ENCODE assay signal across 16 cellular contexts in the genomic region with DNA sequence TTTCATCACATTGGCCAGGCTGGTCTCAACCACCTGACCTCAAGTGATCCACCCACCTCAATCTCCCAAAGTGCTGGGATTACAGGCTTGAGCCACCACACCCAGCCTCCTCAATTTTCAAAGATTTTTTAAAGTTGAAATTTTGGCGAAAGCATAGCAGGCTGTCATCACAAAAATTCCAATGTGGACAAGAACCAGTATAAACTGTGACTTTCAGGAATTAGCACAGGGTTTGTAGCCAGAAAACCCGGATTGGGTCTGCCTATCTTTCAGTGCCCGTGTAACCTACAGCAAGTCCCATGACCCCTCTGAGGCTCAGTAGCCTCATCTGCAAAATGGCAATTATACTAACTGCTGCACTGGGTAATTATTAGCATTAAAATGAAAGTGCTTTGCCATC.
DNase-seq lines count a peak whose midpoint lies in the region; ATAC-seq and TF ChIP-seq lines count a peak whose summit lies in the region.
"Had no signal": no experiment of that assay in that cellular context is flagged by ENCODE, and none has a peak within 500 bp of the region (broad histone marks: within the 10 kb centered on the region; RNA-seq: fewer than 3 reads in every experiment).

No MANE protein-coding gene starts in this region.

- no peaks in the 10 kb centered on the region for H3K27me3 ChIP-seq in MG63
- no peaks in the 10 kb centered on the region for H3K27me3 ChIP-seq in stomach
- no peaks in the 10 kb centered on the region for H3K27me3 ChIP-seq in mammary epithelial cell (ENCODE audit: insufficient read depth, low read length)
- H3K27me3 ChIP-seq: left lung had no signal

- H3K4me1 ChIP-seq in stomach (peaks cover 19 to 74% (median 45%) of the 10 kb centered on the region in 4 donors), mammary epithelial cell (ENCODE audit: insufficient read depth, low read length) (peaks cover 8% of the 10 kb centered on the region)

- H3K9me3 Mint-ChIP-seq in activated naive CD4-positive, alpha-beta T cell treated with anti-CD3 and anti-CD28 coated beads, Interleukin-2, amount 50 U/mL, for 24 hours = peaks cover 5% of the 10 kb centered on the region
- no peaks in the 10 kb centered on the region for H3K9me3 Mint-ChIP-seq in chondrocyte (ENCODE audit: low read depth)
- H3K9me3 Mint-ChIP-seq: activated CD4-positive, alpha-beta T cell treated with anti-CD3 and anti-CD28 coated beads, Interleukin-2, amount 10 ng/mL, durations not matched to agents 24 days and 14 days had no signal

- BruUV-seq in mammary epithelial cell (replicated peaks; lab: Mats Ljungman, UMichigan) = no TSS peak

- H3K4me2 ChIP-seq in mammary epithelial cell (ENCODE audit: insufficient read depth, low read depth, low read length) = no peak overlapping the region

- dilution Hi-C loops in mammary epithelial cell (cut with HindIII; ENCODE audit: low sequenced_read_pairs) = no loop called here

- H3K36me3 ChIP-seq in MG63 = peaks cover 10% of the 10 kb centered on the region
- H3K36me3 ChIP-seq in stomach = no peaks in the 10 kb centered on the region
- H3K36me3 ChIP-seq in mammary epithelial cell (ENCODE audit: insufficient read depth, low read length) = no peaks in the 10 kb centered on the region

- in situ Hi-C loops in mammary epithelial cell (cut with MboI; ENCODE audit: low sequenced_read_pairs in 2 of 2) = no loop called here

- H3K36me3 Mint-ChIP-seq in activated naive CD4-positive, alpha-beta T cell treated with anti-CD3 and anti-CD28 coated beads, Interleukin-2, amount 50 U/mL, for 24 hours = peaks cover 12% of the 10 kb centered on the region
- no peaks in the 10 kb centered on the region for H3K36me3 Mint-ChIP-seq in chondrocyte (ENCODE audit: low read depth)

- TF ChIP-seq POLR2A in stomach (IDR thresholded peaks at IDR 0.05) = no peak

- no peaks in the 10 kb centered on the region for H4K20me1 ChIP-seq in mammary epithelial cell (ENCODE audit: insufficient read depth, low read length)

- no peak for TF ChIP-seq EP300 in stomach (IDR thresholded peaks at IDR 0.05)

- intact Hi-C loops in sciatic nerve (cut with DNase I) = loop anchor here (1.0 kb wide), 1 partner anchor 18 kb away; no protein-coding TSS in a partner anchor
- intact Hi-C loops in stomach (cut with DNase I; ENCODE audit: low total_unique reads) = no loop called here
- intact Hi-C loops in mammary epithelial cell (cut with micrococcal nuclease) = no loop called here

- H3K27ac ChIP-seq in stomach (peak overlapping the region in 1 of 5 donors; percentile 0), mammary epithelial cell (ENCODE audit: insufficient read depth, low read depth, low read length) (no peak overlapping the region)

- H3K27ac Mint-ChIP-seq in activated naive CD4-positive, alpha-beta T cell treated with anti-CD3 and anti-CD28 coated beads, Interleukin-2, amount 50 U/mL, for 24 hours = peak overlapping the region; percentile 92
- peak overlapping the region; percentile 12 for H3K27ac Mint-ChIP-seq in chondrocyte (ENCODE audit: unreplicated experiment)

- H3K4me1 Mint-ChIP-seq in activated naive CD4-positive, alpha-beta T cell treated with anti-CD3 and anti-CD28 coated beads, Interleukin-2, amount 50 U/mL, for 24 hours = peaks cover 88% of the 10 kb centered on the region
- peaks cover 60% of the 10 kb centered on the region for H3K4me1 Mint-ChIP-seq in chondrocyte (ENCODE audit: low read depth)

- H3K4me3 ChIP-seq in MG63 (no peak overlapping the region), stomach (no peak overlapping the region), mammary epithelial cell (replicated peaks in 1 of 3; ENCODE audit: insufficient read depth in 1 of 3, low read depth in 2 of 3, low read length in 3 of 3) (no peak overlapping the region)
- H3K4me3 ChIP-seq: left lung had no signal

- ATAC-seq in sciatic nerve = peak; percentile 8
- ATAC-seq: left lung had no signal

- H3K9ac ChIP-seq in mammary epithelial cell (ENCODE audit: insufficient read depth, low read length) = no peak overlapping the region

- 70 to 86% (median 78%) methylated on average over 3 of the region's 3 CpGs for WGBS in stomach, 5 donors
- WGBS in mammary epithelial cell (ENCODE audit: low coverage, missing lambda C conversion rate) = 71% methylated on average over 3 of the region's 3 CpGs

- H2AFZ ChIP-seq in mammary epithelial cell (ENCODE audit: low read depth, low read length) = no peak overlapping the region

- TF ChIP-seq CTCF in chondrocyte (IDR thresholded peaks at IDR 0.05) (no peak), stomach (IDR thresholded peaks at IDR 0.05) (no peak), mammary epithelial cell (conservative IDR thresholded peaks at IDR 0.05 in 1 of 2, IDR thresholded peaks at IDR 0.05 in 1 of 2; ENCODE audit: extremely low read depth in 1 of 2, insufficient read depth in 1 of 2, low read depth in 1 of 2, low read length in 2 of 2) (no peak)

- CTCF ChIA-PET in mammary epithelial cell (lab: Charles Lee; ENCODE audit: low non-redundant PET) = no interaction called here

- H3K79me2 ChIP-seq in mammary epithelial cell (ENCODE audit: insufficient read depth, low read length) = peaks cover 62% of the 10 kb centered on the region

- no peak for DNase-seq in activated naive CD4-positive, alpha-beta T cell (lab: John Stamatoyannopoulos, UW)
- DNase-seq in MG63 = peak; percentile 14
- no peak for DNase-seq in chondrocyte (ENCODE audit: low spot score)
- no peak for DNase-seq in sciatic nerve (ENCODE audit: low spot score)
- no peak for DNase-seq in stomach
- DNase-seq in NCI-H1930 (lab: John Stamatoyannopoulos, UW) = no peak
- no peak for DNase-seq in mammary epithelial cell
- DNase-seq: C1 segment of cervical spinal cord, head of caudate nucleus, left lung, NCI-H1417, NCI-H526 treated with DMSO at 0.1 percent for 48 hours, nucleus accumbens, SHP77 treated with DMSO at 0.1 percent for 48 hours had no signal

- no peaks in the 10 kb centered on the region for H3K27me3 Mint-ChIP-seq in activated naive CD4-positive, alpha-beta T cell treated with anti-CD3 and anti-CD28 coated beads, Interleukin-2, amount 50 U/mL, for 24 hours
- H3K27me3 Mint-ChIP-seq in chondrocyte (ENCODE audit: low read depth) = no peaks in the 10 kb centered on the region
- H3K27me3 Mint-ChIP-seq: activated CD4-positive, alpha-beta T cell treated with anti-CD3 and anti-CD28 coated beads, Interleukin-2, amount 10 ng/mL, durations not matched to agents 24 days and 14 days had no signal

- no peaks in the 10 kb centered on the region for H3K9me3 ChIP-seq in MG63
- no peaks in the 10 kb centered on the region for H3K9me3 ChIP-seq in stomach
- no peaks in the 10 kb centered on the region for H3K9me3 ChIP-seq in mammary epithelial cell (replicated peaks; ENCODE audit: insufficient read depth, low read length)
- H3K9me3 ChIP-seq: left lung had no signal

- peak overlapping the region; percentile 83 for H3K4me3 Mint-ChIP-seq in activated naive CD4-positive, alpha-beta T cell treated with anti-CD3 and anti-CD28 coated beads, Interleukin-2, amount 50 U/mL, for 24 hours
- H3K4me3 Mint-ChIP-seq in chondrocyte (ENCODE audit: unreplicated experiment) = no peak overlapping the region
